In genomic region chr5:11497651-11498050, GRCh38 we compare ENCODE assay signal across 31 cellular contexts.
"Had no signal": no experiment of that assay in that cellular context is flagged by ENCODE, and none has a peak within 500 bp of the region (broad histone marks: within the 10 kb centered on the region; RNA-seq: fewer than 3 reads in every experiment).

No MANE protein-coding gene starts in this region.

- H3K27ac ChIP-seq: ascending aorta, breast epithelium, coronary artery, esophagus muscularis mucosa, VCaP had no signal

- H3K4me1 ChIP-seq: ascending aorta, breast epithelium, esophagus muscularis mucosa had no signal

- ATAC-seq: activated T-cell treated with anti-CD3 and anti-CD28 coated beads, Interleukin-2, amount 50 U/mL, for 4 hours; WTC11 had no signal

- H3K27me3 ChIP-seq: ascending aorta, breast epithelium, dorsolateral prefrontal cortex, esophagus muscularis mucosa had no signal

- H3K36me3 ChIP-seq: ascending aorta, breast epithelium, esophagus muscularis mucosa had no signal

- H3K4me3 Mint-ChIP-seq: activated CD4-positive, alpha-beta memory T cell treated with anti-CD3 and anti-CD28 coated beads, Interleukin-2, amount 10 ng/mL, durations not matched to agents 7 days and 5 days; activated CD4-positive, alpha-beta T cell treated with anti-CD3 and anti-CD28 coated beads, Interleukin-2, amount 10 ng/mL, durations not matched to agents 7 days and 5 days; activated naive CD4-positive, alpha-beta T cell treated with anti-CD3 and anti-CD28 coated beads for 36 hours; activated naive CD4-positive, alpha-beta T cell treated with anti-CD3 and anti-CD28 coated beads, Interleukin-2, amount 50 U/mL, for 24 hours; activated naive CD8-positive, alpha-beta T cell treated with anti-CD3 and anti-CD28 coated beads, Interleukin-2, amount 10 ng/mL, durations not matched to agents 7 days and 5 days; activated T-cell treated with anti-CD3 and anti-CD28 coated beads, Interleukin-2, amount 50 U/mL, for 4 hours; activated T-helper 1 cell treated with anti-CD3 and anti-CD28 coated beads, Interleukin-12 subunit alpha, Interleukin-12 subunit beta, Interleukin-2, Interleukin-4 antibody, amounts not matched to agents 30 ng/mL and 10 ng/mL and 1 ng/mL, durations not matched to agents 14 hours and 24 hours and 36 hours; brain; central memory CD8-positive, alpha-beta T cell; dendritic cell treated with granulocyte-macrophage colony-stimulating factor and Interleukin-4, amounts not matched to agents 40 ng/mL and 50 ng/mL, for 4 days; endodermal cell; WTC11 had no signal

- FAIRE-seq: frontal cortex had no signal

- DNase-seq: activated CD4-positive, alpha-beta memory T cell treated with anti-CD3 and anti-CD28 coated beads, Interleukin-2, amount 10 ng/mL, durations not matched to agents 7 days and 5 days; activated CD4-positive, alpha-beta T cell treated with anti-CD3 and anti-CD28 coated beads for 1 hour; activated CD4-positive, alpha-beta T cell treated with anti-CD3 and anti-CD28 coated beads for 4 hours; activated CD4-positive, alpha-beta T cell treated with anti-CD3 and anti-CD28 coated beads, Interleukin-2, amount 10 ng/mL, durations not matched to agents 7 days and 5 days; activated CD4-positive, alpha-beta T cell treated with anti-CD3 and anti-CD28 coated beads, Interleukin-2, amount 50 U/mL, for 4 hours; activated CD8-positive, alpha-beta memory T cell treated with anti-CD3 and anti-CD28 coated beads, Interleukin-2, amount 50 U/mL, for 48 hours; activated effector memory CD4-positive, alpha-beta T cell treated with anti-CD3 and anti-CD28 coated beads, Interleukin-2, amount 50 U/mL, for 16 hours; activated naive CD4-positive, alpha-beta T cell treated with anti-CD3 and anti-CD28 coated beads for 36 hours; activated naive CD8-positive, alpha-beta T cell treated with anti-CD3 and anti-CD28 coated beads, Interleukin-2, amount 10 ng/mL, durations not matched to agents 7 days and 5 days; activated T-cell treated with anti-CD3 and anti-CD28 coated beads for 4 hours; activated T-cell treated with anti-CD3 and anti-CD28 coated beads, Interleukin-2, amount 50 U/mL, for 4 hours; dorsolateral prefrontal cortex; effector memory CD4-positive, alpha-beta T cell; endodermal cell; erythroblast; head of caudate nucleus; T-helper 1 cell; T-helper 2 cell had no signal

- H3K4me3 ChIP-seq: ascending aorta, breast epithelium, coronary artery, dorsolateral prefrontal cortex, esophagus muscularis mucosa had no signal

- H3K27me3 Mint-ChIP-seq: activated CD4-positive, alpha-beta memory T cell treated with anti-CD3 and anti-CD28 coated beads, Interleukin-2, amount 10 ng/mL, durations not matched to agents 7 days and 5 days; activated CD4-positive, alpha-beta T cell treated with anti-CD3 and anti-CD28 coated beads, Interleukin-2, amount 10 ng/mL, durations not matched to agents 7 days and 5 days; activated naive CD8-positive, alpha-beta T cell treated with anti-CD3 and anti-CD28 coated beads, Interleukin-2, amount 10 ng/mL, durations not matched to agents 7 days and 5 days; central memory CD8-positive, alpha-beta T cell had no signal

- H3K9me3 ChIP-seq: ascending aorta, breast epithelium, esophagus muscularis mucosa had no signal

- H3K36me3 Mint-ChIP-seq: activated naive CD4-positive, alpha-beta T cell treated with anti-CD3 and anti-CD28 coated beads, Interleukin-2, amount 50 U/mL, for 24 hours; activated naive CD8-positive, alpha-beta T cell treated with anti-CD3 and anti-CD28 coated beads, Interleukin-2, amount 10 ng/mL, durations not matched to agents 7 days and 5 days; WTC11 had no signal

- H3K4me1 Mint-ChIP-seq: activated CD4-positive, alpha-beta memory T cell treated with anti-CD3 and anti-CD28 coated beads, Interleukin-2, amount 10 ng/mL, durations not matched to agents 7 days and 5 days; activated CD4-positive, alpha-beta T cell treated with anti-CD3 and anti-CD28 coated beads, Interleukin-2, amount 10 ng/mL, durations not matched to agents 7 days and 5 days; activated naive CD4-positive, alpha-beta T cell treated with anti-CD3 and anti-CD28 coated beads, Interleukin-2, amount 50 U/mL, for 24 hours; activated naive CD8-positive, alpha-beta T cell treated with anti-CD3 and anti-CD28 coated beads, Interleukin-2, amount 10 ng/mL, durations not matched to agents 7 days and 5 days; central memory CD8-positive, alpha-beta T cell; endodermal cell; WTC11 had no signal

- H3K27ac Mint-ChIP-seq: activated CD4-positive, alpha-beta memory T cell treated with anti-CD3 and anti-CD28 coated beads, Interleukin-2, amount 10 ng/mL, durations not matched to agents 7 days and 5 days; activated CD4-positive, alpha-beta T cell treated with anti-CD3 and anti-CD28 coated beads, Interleukin-2, amount 10 ng/mL, durations not matched to agents 7 days and 5 days; activated naive CD4-positive, alpha-beta T cell treated with anti-CD3 and anti-CD28 coated beads for 36 hours; activated naive CD4-positive, alpha-beta T cell treated with anti-CD3 and anti-CD28 coated beads, Interleukin-2, amount 50 U/mL, for 24 hours; activated naive CD8-positive, alpha-beta T cell treated with anti-CD3 and anti-CD28 coated beads, Interleukin-2, amount 10 ng/mL, durations not matched to agents 7 days and 5 days; activated T-helper 1 cell treated with anti-CD3 and anti-CD28 coated beads, Interleukin-12 subunit alpha, Interleukin-12 subunit beta, Interleukin-2, Interleukin-4 antibody, amounts not matched to agents 30 ng/mL and 10 ng/mL and 1 ng/mL, durations not matched to agents 14 hours and 24 hours and 36 hours; activated T-helper 2 cell treated with anti-CD3 and anti-CD28 coated beads, Interferon-gamma antibody, Interleukin-2, Interleukin-4, amounts not matched to agents 10 μg/mL and 5 μg/mL and 100 μg/mL, durations not matched to agents 14 hours and 24 hours and 36 hours; dendritic cell treated with granulocyte-macrophage colony-stimulating factor and Interleukin-4, amounts not matched to agents 40 ng/mL and 50 ng/mL, for 4 days; endodermal cell; WTC11 had no signal
